In the genomic region with DNA sequence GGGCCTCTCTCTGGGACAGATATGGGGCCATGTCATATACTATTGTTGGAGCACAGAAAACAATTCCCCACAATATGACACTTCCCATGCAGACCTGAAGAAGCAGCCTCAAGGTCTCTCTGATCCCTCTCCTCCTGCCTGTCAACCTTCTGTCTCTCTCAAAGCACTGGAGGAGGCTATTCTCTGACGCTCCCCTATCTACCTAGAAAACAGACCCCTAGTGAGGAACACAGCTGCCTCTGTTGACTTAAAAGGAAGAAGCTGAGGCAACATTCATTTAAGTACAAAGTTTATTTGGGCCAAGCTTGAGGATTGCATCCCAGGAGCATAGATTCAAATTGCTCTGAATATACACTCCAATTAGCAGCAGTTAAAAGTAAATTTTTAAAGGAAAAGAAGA, we compare ENCODE assay signal across 18 cellular contexts. TPM values are rescaled to one million over a fixed set of nuclear protein-coding genes. Genes with fewer than 3 reads are reported as not detected.
"Had no signal": no experiment of that assay in that cellular context is flagged by ENCODE, and none has a peak within 500 bp of the region (broad histone marks: within the 10 kb centered on the region; RNA-seq: fewer than 3 reads in every experiment).

No MANE protein-coding gene starts in this region.

- H3K4me2 ChIP-seq: hepatocyte had no signal

- H3K27me3 Mint-ChIP-seq: activated T-helper 17 cell treated with anti-CD3 and anti-CD28 coated beads, Interleukin-2, amount 50 U/mL, for 72 hours had no signal

- H3K36me3 Mint-ChIP-seq: brain had no signal

- H3K4me1 Mint-ChIP-seq: brain, nephron had no signal

- H3K27ac Mint-ChIP-seq: brain, nephron had no signal

- H3K36me3 ChIP-seq: esophagus squamous epithelium, tibial nerve, uterus had no signal

- H3K4me3 Mint-ChIP-seq: brain, nephron had no signal

- H3K9me3 ChIP-seq: esophagus squamous epithelium, mucosa of descending colon, tibial nerve, uterus had no signal

- ATAC-seq: activated T-helper 17 cell treated with anti-CD3 and anti-CD28 coated beads, Interleukin-2, amount 50 U/mL, for 72 hours; left lobe of liver; mucosa of descending colon had no signal

- H3K4me3 ChIP-seq: coronary artery, esophagus squamous epithelium, hepatocyte, mucosa of descending colon, tibial nerve, uterus had no signal

- H3K27ac ChIP-seq: coronary artery, esophagus squamous epithelium, hepatocyte, tibial nerve, uterus had no signal

- H3K4me1 ChIP-seq: esophagus squamous epithelium, tibial nerve, uterus had no signal

- DNase-seq: activated CD4-positive, alpha-beta T cell treated with anti-CD3 and anti-CD28 coated beads, Interleukin-2, amount 50 U/mL, for 1 hour; activated CD4-positive, CD25-positive, alpha-beta regulatory T cell; activated naive CD4-positive, alpha-beta T cell treated with anti-CD3 and anti-CD28 coated beads, Interleukin-2, amount 50 U/mL, for 16 hours; central memory CD4-positive, alpha-beta T cell; esophagus squamous epithelium; mucosa of descending colon; nucleus accumbens; stimulated activated CD4-positive, alpha-beta T cell treated with anti-CD3 and anti-CD28 coated beads, Interleukin-2, amount 100 ng/mL, for 48 hours; stimulated activated naive CD4-positive, alpha-beta T cell; uterus had no signal

- H3K27me3 ChIP-seq: hepatocyte, tibial nerve, uterus had no signal

RNA-seq across cellular contexts. Expression of gene NSG1, which starts 39.3 kb away (rescaled TPM):
- total RNA-seq: glomerular endothelial cell had no signal
